In the genomic region with DNA sequence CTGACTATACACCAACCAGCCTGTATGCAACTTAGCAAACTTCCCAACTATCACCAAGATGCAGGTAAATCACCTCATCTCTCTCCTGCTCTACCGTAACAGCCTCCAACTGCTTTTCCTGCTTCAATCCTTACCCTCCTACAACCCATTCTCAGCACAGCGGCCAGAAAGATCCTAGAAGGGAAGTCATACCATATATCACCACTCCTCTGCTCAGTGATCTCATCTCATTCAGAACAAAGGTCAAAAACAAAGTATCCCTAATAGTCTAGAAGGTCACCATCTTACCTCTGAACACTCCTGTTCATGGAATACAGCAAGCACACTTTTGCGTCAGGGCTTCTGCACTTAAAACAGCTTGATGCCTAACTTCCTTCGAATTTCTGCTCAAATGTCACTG, we compare ENCODE assay signal across 16 cellular contexts.
DNase-seq lines count a peak whose midpoint lies in the region; ATAC-seq and FAIRE-seq lines count a peak whose summit lies in the region.
"Had no signal": no experiment of that assay in that cellular context is flagged by ENCODE, and none has a peak within 500 bp of the region (broad histone marks: within the 10 kb centered on the region; RNA-seq: fewer than 3 reads in every experiment).

No MANE protein-coding gene starts in this region.

- H3K4me1 Mint-ChIP-seq in CD8-positive, alpha-beta memory T cell, result peaks cover 49 to 67% (median 66%) of the 10 kb centered on the region in 3 donors
- H3K4me1 Mint-ChIP-seq in T-cell, result peaks cover 53 to 66% (median 60%) of the 10 kb centered on the region in 3 donors

- no peaks in the 10 kb centered on the region for H3K9me3 ChIP-seq in CD8-positive, alpha-beta memory T cell (ENCODE audit: low read length)
- H3K9me3 ChIP-seq in small intestine (ENCODE audit: control insufficient read depth, low read depth), result no peaks in the 10 kb centered on the region
- H3K9me3 ChIP-seq: MG63 had no signal

- ATAC-seq in T-cell (replicated peaks in 1 of 4) (no peak), left colon (peak; percentile 61), HG03565 (IDR thresholded peaks at IDR 0.05; ENCODE audit: unreplicated experiment) (no peak)

- peak overlapping the region in 7 of 8 donors; percentile 0 to 91 (median 65) for H3K27ac Mint-ChIP-seq in CD8-positive, alpha-beta memory T cell
- peak overlapping the region; percentile 19 to 58 for H3K27ac Mint-ChIP-seq in T-cell

- intact Hi-C loops in left colon (cut with DNase I, micrococcal nuclease), result no loop called here

- H3K4me3 Mint-ChIP-seq in CD8-positive, alpha-beta memory T cell, result no peak overlapping the region
- no peak overlapping the region for H3K4me3 Mint-ChIP-seq in T-cell

- H3K4me1 ChIP-seq in CD8-positive, alpha-beta memory T cell (ENCODE audit: insufficient read depth, low read length), result peaks cover 22% of the 10 kb centered on the region
- H3K4me1 ChIP-seq in small intestine (ENCODE audit: control insufficient read depth in 2 of 2, insufficient read depth in 1 of 2, low read depth in 1 of 2, low read length in 1 of 2), result no peaks in the 10 kb centered on the region

- no peak overlapping the region for H3K4me3 ChIP-seq in CD8-positive, alpha-beta memory T cell (ENCODE audit: low read length)
- H3K4me3 ChIP-seq in small intestine (ENCODE audit: low read depth in 1 of 2, low read length in 2 of 2), result no peak overlapping the region
- H3K4me3 ChIP-seq: MG63, SK-N-MC had no signal

- no peaks in the 10 kb centered on the region for H3K27me3 ChIP-seq in CD8-positive, alpha-beta memory T cell (ENCODE audit: insufficient read depth, low read length, poor library complexity, severe bottlenecking)
- no peaks in the 10 kb centered on the region for H3K27me3 ChIP-seq in small intestine (ENCODE audit: control insufficient read depth in 2 of 2, insufficient read depth in 2 of 2, low read length in 2 of 2)
- H3K27me3 ChIP-seq: MG63 had no signal

- CTCF ChIA-PET in CD8-positive, alpha-beta memory T cell (lab: Charles Lee), result interaction anchor here (1.1 kb wide), 1 partner anchor 11 kb away, joined by 4 read pairs; no protein-coding TSS in a partner anchor
- CTCF ChIA-PET in T-cell (lab: Charles Lee), result interaction anchor here in 1 of 2 donors (0.7 kb wide), 1 partner anchor 517 kb away, joined by 4 read pairs; no protein-coding TSS in a partner anchor

- H3K27me3 Mint-ChIP-seq in CD8-positive, alpha-beta memory T cell, result peaks cover 0 to 3% of the 10 kb centered on the region in 2 donors
- H3K27me3 Mint-ChIP-seq in T-cell, result no peaks in the 10 kb centered on the region

- no peak overlapping the region for H3K27ac ChIP-seq in CD8-positive, alpha-beta memory T cell (ENCODE audit: low read depth, low read length)
- H3K27ac ChIP-seq in small intestine (ENCODE audit: low read depth in 1 of 2, low read length in 1 of 2), result no peak overlapping the region
- H3K27ac ChIP-seq: SK-N-MC had no signal

- H3K36me3 ChIP-seq in CD8-positive, alpha-beta memory T cell (ENCODE audit: insufficient read depth, low read length), result no peaks in the 10 kb centered on the region
- H3K36me3 ChIP-seq in small intestine (ENCODE audit: control insufficient read depth in 2 of 2, insufficient read depth in 2 of 2, low read length in 2 of 2), result no peaks in the 10 kb centered on the region

- no peak for FAIRE-seq in small intestine (lab: Jason Lieb, UNC)

- no peak for DNase-seq in CD8-positive, alpha-beta memory T cell
- DNase-seq in T-cell (no peak), left colon (no peak), small intestine (peak; percentile 19), islet precursor cell (no peak), DMS79 (lab: John Stamatoyannopoulos, UW) (no peak), NCI-H526 (lab: John Stamatoyannopoulos, UW) (no peak)
- DNase-seq: ACHN, GOT3, Karpas-422, MG63, NCI-H1092 treated with DMSO at 0.1 percent for 48 hours, NCI-H1694, NCI-H510A treated with DMSO at 0.1 percent for 48 hours had no signal

- H3K9me3 Mint-ChIP-seq in CD8-positive, alpha-beta memory T cell, result no peaks in the 10 kb centered on the region
- no peaks in the 10 kb centered on the region for H3K9me3 Mint-ChIP-seq in T-cell

- POLR2A ChIA-PET in CD8-positive, alpha-beta memory T cell (lab: Charles Lee), result interaction anchor here (0.9 to 1.0 kb wide), 2 partner anchors 24 to 26 kb away, joined by 3 read pairs; no protein-coding TSS in a partner anchor
- POLR2A ChIA-PET in T-cell (lab: Charles Lee), result no interaction called here

- 95% methylated on average over 4 of the region's 4 CpGs for WGBS in small intestine, 3 donors

- peaks cover 0 to 6% (median 0%) of the 10 kb centered on the region in 3 donors for H3K36me3 Mint-ChIP-seq in CD8-positive, alpha-beta memory T cell
- peaks cover 4% of the 10 kb centered on the region for H3K36me3 Mint-ChIP-seq in T-cell
